ENCODE assay signal across 10 cellular contexts in the genomic region with DNA sequence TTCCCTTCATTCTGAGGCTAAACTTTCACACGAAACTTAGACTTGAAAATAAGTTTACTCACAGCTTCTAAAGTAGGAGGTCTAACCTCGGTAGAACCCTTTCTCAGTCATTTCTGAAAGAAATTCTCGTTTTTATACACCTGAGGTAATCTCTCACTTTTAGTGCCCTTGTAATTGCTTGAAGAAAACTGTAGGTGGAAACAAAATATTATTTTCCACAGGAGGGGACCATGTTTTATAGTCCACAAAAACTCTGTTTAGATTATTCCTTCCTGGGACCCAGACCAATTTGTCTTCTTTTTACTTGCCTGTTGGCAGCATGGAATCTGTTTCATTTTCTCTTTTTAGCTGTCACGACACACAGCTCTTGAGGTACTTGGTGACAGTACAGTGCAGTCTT. TPM values are rescaled to one million over a fixed set of nuclear protein-coding genes. Genes with fewer than 3 reads are reported as not detected.
DNase-seq lines count a peak whose midpoint lies in the region; ATAC-seq and TF ChIP-seq lines count a peak whose summit lies in the region.
"Had no signal": no experiment of that assay in that cellular context is flagged by ENCODE, and none has a peak within 500 bp of the region (broad histone marks: within the 10 kb centered on the region; RNA-seq: fewer than 3 reads in every experiment).

No MANE protein-coding gene starts in this region.

- H3K27ac Mint-ChIP-seq in CD14-positive monocyte = peak overlapping the region in 2 of 7 donors; percentile 94 to 96
- H3K27ac Mint-ChIP-seq in activated naive CD8-positive, alpha-beta T cell = peak overlapping the region; percentile 97
- peak overlapping the region; percentile 99 for H3K27ac Mint-ChIP-seq in memory B cell

- peaks cover 0 to 5% (median 0%) of the 10 kb centered on the region in 7 donors for H3K9me3 Mint-ChIP-seq in CD14-positive monocyte
- H3K9me3 Mint-ChIP-seq in activated naive CD8-positive, alpha-beta T cell (ENCODE audit: low read depth) = no peaks in the 10 kb centered on the region
- peaks cover 2% of the 10 kb centered on the region for H3K9me3 Mint-ChIP-seq in memory B cell

- H3K4me1 ChIP-seq in GM23248 (ENCODE audit: insufficient read depth) = peaks cover 12% of the 10 kb centered on the region

- H3K36me3 Mint-ChIP-seq in CD14-positive monocyte = peaks cover 0 to 9% of the 10 kb centered on the region in 2 donors
- H3K36me3 Mint-ChIP-seq in activated naive CD8-positive, alpha-beta T cell = no peaks in the 10 kb centered on the region
- peaks cover 5% of the 10 kb centered on the region for H3K36me3 Mint-ChIP-seq in memory B cell

- H3K36me3 ChIP-seq in GM23248 (ENCODE audit: low read depth) = no peaks in the 10 kb centered on the region

- peak overlapping the region; percentile 91 for H2AFZ ChIP-seq in GM23248

- peaks cover 12% of the 10 kb centered on the region; the same call in 1 of the 2 replicates for H3F3A ChIP-seq in GM23248 (ENCODE audit: insufficient read depth)

- intact Hi-C loops in CD14-positive monocyte (cut with micrococcal nuclease) = no loop called here

- no peak for DNase-seq in CD14-positive monocyte (ENCODE audit: low spot score)
- peak; percentile 17 for DNase-seq in GM23248
- peak in 1 of 2 donors; percentile 7 for DNase-seq in memory B cell (ENCODE audit: low spot score in 2 of 2)
- no peak for DNase-seq in occipital lobe (lab: John Stamatoyannopoulos, UW)
- DNase-seq in COR-L47 (lab: John Stamatoyannopoulos, UW) = no peak
- DNase-seq: NCI-H748 treated with DMSO at 0.1 percent for 48 hours had no signal

- H3K27me3 ChIP-seq in GM23248 (replicated peaks; ENCODE audit: insufficient read depth) = no peaks in the 10 kb centered on the region

- H3K27me3 Mint-ChIP-seq in CD14-positive monocyte (ENCODE audit: low read depth in 3 of 3) = no peaks in the 10 kb centered on the region
- no peaks in the 10 kb centered on the region for H3K27me3 Mint-ChIP-seq in activated naive CD8-positive, alpha-beta T cell
- no peaks in the 10 kb centered on the region for H3K27me3 Mint-ChIP-seq in memory B cell

- no peaks in the 10 kb centered on the region for H3K9me3 ChIP-seq in GM23248 (ENCODE audit: low read depth)

- H3K27ac ChIP-seq in GM23248 = peak overlapping the region; percentile 84
- H3K27ac ChIP-seq: HL-60 had no signal

- H3K4me2 ChIP-seq in GM23248 (ENCODE audit: unreplicated experiment) = peak overlapping the region; percentile 96

- H4K20me1 ChIP-seq in GM23248 (ENCODE audit: insufficient read depth) = no peaks in the 10 kb centered on the region

- ATAC-seq in memory B cell (ENCODE audit: low read depth) = no peak
- ATAC-seq in GM18868 (IDR thresholded peaks at IDR 0.05; ENCODE audit: unreplicated experiment) = no peak
- no peak for ATAC-seq in HG03095 (IDR thresholded peaks at IDR 0.05; ENCODE audit: unreplicated experiment)

- no peak for TF ChIP-seq CTCF in CD14-positive monocyte (IDR thresholded peaks at IDR 0.05)

- peak overlapping the region; percentile 92 for H3K9ac ChIP-seq in GM23248

- H3K4me1 Mint-ChIP-seq in CD14-positive monocyte (peaks cover 19% of the 10 kb centered on the region), memory B cell (peaks cover 11% of the 10 kb centered on the region)
- H3K4me1 Mint-ChIP-seq in activated naive CD8-positive, alpha-beta T cell (ENCODE audit: low read depth) = peaks cover 42% of the 10 kb centered on the region

- H3K4me3 ChIP-seq in GM23248 = peak overlapping the region; percentile 87

- WGBS in GM23248 (ENCODE audit: low coverage in 1 of 2, low lambda C conversion rate in 2 of 2, missing lambda C conversion rate in 2 of 2), 2 experiments = 0 to 2% methylated on average over 4 of the region's 4 CpGs

- in situ Hi-C loops in GM23248 (cut with MboI) = no loop called here

- H3K9me2 ChIP-seq in GM23248 (ENCODE audit: insufficient read depth) = no peaks in the 10 kb centered on the region

- peaks cover 46% of the 10 kb centered on the region for H3K79me2 ChIP-seq in GM23248 (ENCODE audit: insufficient read depth)

- H3K4me3 Mint-ChIP-seq in CD14-positive monocyte (peak overlapping the region; percentile 84 to 88), memory B cell (peak overlapping the region; percentile 92)
- H3K4me3 Mint-ChIP-seq in activated naive CD8-positive, alpha-beta T cell = peak overlapping the region; percentile 92

RNA-seq across cellular contexts. Expression of gene EIF1AY, which starts 0.9 kb away (rescaled TPM):
- polyA plus RNA-seq in CD14-positive monocyte (not detected), GM23248 (2016; fragmentation: Nextera tagmentation; extraction: Ambion mirVana) (33.4 and 36.0 TPM in 2 replicates)
- 13.3 and 16.4 TPM in 2 replicates for total RNA-seq in GM23248 (2014; rRNA removed; shearing (Covaris generic))
- not detected for total RNA-seq in occipital lobe
